12 cellular contexts compared by ENCODE assay signal in the genomic region with DNA sequence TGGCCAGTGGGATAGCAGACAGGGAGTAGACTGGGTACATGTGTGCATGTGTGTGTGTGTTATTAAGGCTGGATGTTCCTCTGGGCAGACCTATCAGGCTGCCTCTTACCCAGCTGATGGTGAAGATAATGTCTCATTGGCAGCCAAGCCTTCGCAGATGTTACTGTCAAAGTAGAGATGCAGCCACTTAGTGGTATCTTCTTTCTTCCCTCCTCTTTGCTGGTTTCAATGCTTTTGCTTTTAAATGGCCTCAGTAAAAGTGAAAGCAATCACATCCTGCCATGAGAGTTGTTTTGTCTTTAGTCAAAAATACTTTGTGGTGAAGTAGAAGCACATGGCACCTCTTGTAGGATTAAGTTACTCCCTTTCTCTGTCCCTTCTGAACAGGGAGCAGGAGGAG. TPM values are rescaled to one million over a fixed set of nuclear protein-coding genes. Genes with fewer than 3 reads are reported as not detected.
DNase-seq lines count a peak whose midpoint lies in the region; ATAC-seq and TF ChIP-seq lines count a peak whose summit lies in the region.
"Had no signal": no experiment of that assay in that cellular context is flagged by ENCODE, and none has a peak within 500 bp of the region (broad histone marks: within the 10 kb centered on the region; RNA-seq: fewer than 3 reads in every experiment).

No MANE protein-coding gene starts in this region.

- no peak overlapping the region for H3K27ac Mint-ChIP-seq in activated T-cell treated with anti-CD3 and anti-CD28 coated beads, Interleukin-2, amount 50 U/mL, for 72 hours
- peak overlapping the region in 9 of 10 donors; percentile 23 to 86 (median 61) for H3K27ac Mint-ChIP-seq in naive thymus-derived CD8-positive, alpha-beta T cell
- no peak overlapping the region for H3K27ac Mint-ChIP-seq in nephron progenitor cell

- peak; percentile 67 to 72 for ATAC-seq in activated T-cell treated with anti-CD3 and anti-CD28 coated beads, Interleukin-2, amount 50 U/mL, for 72 hours (replicated peaks in 1 of 2)
- peak; percentile 77 for ATAC-seq in GM21529 (IDR thresholded peaks at IDR 0.05; ENCODE audit: unreplicated experiment)
- ATAC-seq in naive thymus-derived CD8-positive, alpha-beta T cell = no peak

- TF ChIP-seq CTCF in nephron progenitor cell (IDR thresholded peaks at IDR 0.05) = no peak

- DNase-seq in activated T-cell treated with anti-CD3 and anti-CD28 coated beads, Interleukin-2, amount 50 U/mL, for 72 hours = peak in 1 of 2 donors; percentile 5
- no peak for DNase-seq in activated T-cell treated with anti-CD3 and anti-CD28 coated beads for 4 hours
- peak; percentile 23 for DNase-seq in LHCN-M2 (ENCODE audit: low read depth)
- DNase-seq in naive thymus-derived CD8-positive, alpha-beta T cell = no peak
- no peak for DNase-seq in iPS-NIHi11 (ENCODE audit: low spot score)
- no peak for DNase-seq in HT-29 (ENCODE audit: low spot score)
- no peak for DNase-seq in nephron progenitor cell
- DNase-seq: caudate nucleus, kidney, NCI-H82, SW 1271 had no signal

- peaks cover 14% of the 10 kb centered on the region for H3K4me1 Mint-ChIP-seq in activated T-cell treated with anti-CD3 and anti-CD28 coated beads, Interleukin-2, amount 50 U/mL, for 72 hours (ENCODE audit: low read depth)
- peaks cover 4 to 15% (median 10%) of the 10 kb centered on the region in 4 donors for H3K4me1 Mint-ChIP-seq in naive thymus-derived CD8-positive, alpha-beta T cell
- no peaks in the 10 kb centered on the region for H3K4me1 Mint-ChIP-seq in nephron progenitor cell

- H3K36me3 Mint-ChIP-seq in activated T-cell treated with anti-CD3 and anti-CD28 coated beads, Interleukin-2, amount 50 U/mL, for 72 hours (ENCODE audit: insufficient read depth in 2 of 2) = no peaks in the 10 kb centered on the region
- H3K36me3 Mint-ChIP-seq in naive thymus-derived CD8-positive, alpha-beta T cell = no peaks in the 10 kb centered on the region
- no peaks in the 10 kb centered on the region for H3K36me3 Mint-ChIP-seq in nephron progenitor cell (ENCODE audit: low read depth)

- POLR2A ChIA-PET in naive thymus-derived CD8-positive, alpha-beta T cell (lab: Charles Lee) = no interaction called here

- peaks cover 0 to 2% of the 10 kb centered on the region in 2 donors for H3K9me3 Mint-ChIP-seq in activated T-cell treated with anti-CD3 and anti-CD28 coated beads, Interleukin-2, amount 50 U/mL, for 72 hours
- no peaks in the 10 kb centered on the region for H3K9me3 Mint-ChIP-seq in naive thymus-derived CD8-positive, alpha-beta T cell
- no peaks in the 10 kb centered on the region for H3K9me3 Mint-ChIP-seq in nephron progenitor cell

- H3K4me3 Mint-ChIP-seq in activated T-cell treated with anti-CD3 and anti-CD28 coated beads, Interleukin-2, amount 50 U/mL, for 72 hours = no peak overlapping the region
- H3K4me3 Mint-ChIP-seq in naive thymus-derived CD8-positive, alpha-beta T cell = no peak overlapping the region
- H3K4me3 Mint-ChIP-seq in nephron progenitor cell = no peak overlapping the region

- peaks cover 7% of the 10 kb centered on the region for H3K27me3 Mint-ChIP-seq in activated T-cell treated with anti-CD3 and anti-CD28 coated beads, Interleukin-2, amount 50 U/mL, for 72 hours (ENCODE audit: low read depth)
- H3K27me3 Mint-ChIP-seq in naive thymus-derived CD8-positive, alpha-beta T cell = no peaks in the 10 kb centered on the region
- H3K27me3 Mint-ChIP-seq in nephron progenitor cell (ENCODE audit: low read depth, poor library complexity) = peaks cover 17% of the 10 kb centered on the region

RNA-seq across cellular contexts. Expression of a gene that starts 57.5 kb away (rescaled TPM):
- 10 to 100 TPM; 23.8 to 26.9 TPM for total RNA-seq in activated T-cell treated with anti-CD3 and anti-CD28 coated beads, Interleukin-2, amount 50 U/mL, for 72 hours
- total RNA-seq in LHCN-M2 (2014; rRNA removed) = 13.0 and 15.7 TPM in 2 replicates
- polyA plus RNA-seq in LHCN-M2 (2012) = 4.0 TPM
- 10 to 100 TPM; 29.2 TPM for total RNA-seq in naive thymus-derived CD8-positive, alpha-beta T cell
- polyA plus RNA-seq in naive thymus-derived CD8-positive, alpha-beta T cell = 10 to 100 TPM in 1 of 3 donors, 1 to 10 TPM in 2; 9.1 to 13.7 (median 9.3) TPM
- 7.6 and 9.3 TPM in 2 replicates for total RNA-seq in HT-29 (2014; rRNA removed; shearing (Covaris generic))

Comparison
In these comparisons a context has a peak if more than half of its experiments do, and no peak if none do; other contexts are left out.
1. ATAC-seq: peak in activated T-cell treated with anti-CD3 and anti-CD28 coated beads, Interleukin-2, amount 50 U/mL, for 72 hours (2 of 2) and GM21529 (single experiment); none in naive thymus-derived CD8-positive, alpha-beta T cell (0 of 2).
2. H3K27ac Mint-ChIP-seq: peak in naive thymus-derived CD8-positive, alpha-beta T cell (9 of 10); none in activated T-cell treated with anti-CD3 and anti-CD28 coated beads, Interleukin-2, amount 50 U/mL, for 72 hours (single experiment) and nephron progenitor cell (single experiment).